Comparison of ENCODE assay signal across 17 cellular contexts in the genomic region with DNA sequence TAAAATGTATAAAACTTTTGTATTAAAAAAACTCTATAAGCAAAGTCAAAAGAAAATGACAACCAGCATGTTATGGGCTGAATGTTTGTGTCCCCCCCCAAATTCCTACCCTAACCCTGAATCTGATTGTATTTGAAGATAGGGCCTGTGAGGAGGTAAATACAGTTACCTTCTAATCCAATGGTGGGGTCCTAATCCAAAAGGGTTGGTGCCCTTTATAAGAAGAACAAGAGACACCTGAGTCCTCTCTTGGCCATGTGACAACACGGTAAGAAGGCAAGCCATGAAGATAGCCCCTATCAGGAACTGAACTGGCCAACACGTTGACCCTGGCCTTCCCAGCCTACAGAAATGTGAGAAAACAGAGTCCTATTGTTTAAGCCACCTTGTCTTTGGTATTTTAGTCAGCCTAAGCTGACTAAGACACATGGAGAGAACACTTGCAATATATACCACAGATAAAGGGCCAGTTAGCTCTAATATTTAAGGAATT. TPM values are rescaled to one million over a fixed set of nuclear protein-coding genes. Genes with fewer than 3 reads are reported as not detected.
DNase-seq lines count a peak whose midpoint lies in the region; TF ChIP-seq lines count a peak whose summit lies in the region.
"Had no signal": no experiment of that assay in that cellular context is flagged by ENCODE, and none has a peak within 500 bp of the region (broad histone marks: within the 10 kb centered on the region; RNA-seq: fewer than 3 reads in every experiment).

No MANE protein-coding gene starts in this region.

- H4K20me1 ChIP-seq in mammary epithelial cell (ENCODE audit: insufficient read depth, low read length): no peaks in the 10 kb centered on the region

- CTCF ChIA-PET in mammary epithelial cell (lab: Charles Lee; ENCODE audit: low non-redundant PET): interaction anchor here (0.9 kb wide), 1 partner anchor 146 kb away, joined by 3 read pairs; no protein-coding TSS in a partner anchor

- H3K9ac ChIP-seq in mammary epithelial cell (ENCODE audit: insufficient read depth, low read length): no peak overlapping the region
- no peak overlapping the region for H3K9ac ChIP-seq in colonic mucosa (ENCODE audit: low read depth in 2 of 2, low read length in 2 of 2)
- H3K9ac ChIP-seq: GM23248 had no signal

- H3K9me3 Mint-ChIP-seq in mesothelial cell of epicardium: no peaks in the 10 kb centered on the region
- H3K9me3 Mint-ChIP-seq: CD4-positive, alpha-beta T cell had no signal

- H3K27me3 ChIP-seq in mammary epithelial cell (ENCODE audit: insufficient read depth, low read length) (no peaks in the 10 kb centered on the region), breast epithelium (no peaks in the 10 kb centered on the region), adrenal gland (no peaks in the 10 kb centered on the region), colonic mucosa (no peaks in the 10 kb centered on the region)

- TF ChIP-seq CTCF in mammary epithelial cell (conservative IDR thresholded peaks at IDR 0.05 in 1 of 2, IDR thresholded peaks at IDR 0.05 in 1 of 2; ENCODE audit: extremely low read depth in 1 of 2, insufficient read depth in 1 of 2, low read depth in 1 of 2, low read length in 2 of 2) (no peak), breast epithelium (IDR thresholded peaks at IDR 0.05) (no peak), adrenal gland (IDR thresholded peaks at IDR 0.05) (no peak), colonic mucosa (IDR thresholded peaks at IDR 0.05) (no peak), mesothelial cell of epicardium (IDR thresholded peaks at IDR 0.05; ENCODE audit: unreplicated experiment) (no peak)

- no peaks in the 10 kb centered on the region for H3K4me1 ChIP-seq in mammary epithelial cell (ENCODE audit: insufficient read depth, low read length)
- no peaks in the 10 kb centered on the region for H3K4me1 ChIP-seq in breast epithelium
- peaks cover 16 to 50% of the 10 kb centered on the region in 2 donors for H3K4me1 ChIP-seq in adrenal gland (replicated peaks in 1 of 2)
- H3K4me1 ChIP-seq in colonic mucosa: no peaks in the 10 kb centered on the region
- H3K4me1 ChIP-seq: A549 had no signal

- H3K27ac ChIP-seq in mammary epithelial cell (ENCODE audit: insufficient read depth, low read depth, low read length): no peak overlapping the region
- H3K27ac ChIP-seq in breast epithelium: no peak overlapping the region
- H3K27ac ChIP-seq in adrenal gland: peak overlapping the region in 3 of 5 donors; percentile 30 to 51 (median 45)
- H3K27ac ChIP-seq in colonic mucosa: no peak overlapping the region
- H3K27ac ChIP-seq: 22Rv1, A549, C4-2B, GM23248 had no signal

- no peaks in the 10 kb centered on the region for H3K9me3 ChIP-seq in mammary epithelial cell (replicated peaks; ENCODE audit: insufficient read depth, low read length)
- no peaks in the 10 kb centered on the region for H3K9me3 ChIP-seq in breast epithelium
- H3K9me3 ChIP-seq in adrenal gland (replicated peaks in 1 of 3): no peaks in the 10 kb centered on the region
- no peaks in the 10 kb centered on the region for H3K9me3 ChIP-seq in colonic mucosa
- H3K9me3 ChIP-seq: A549 had no signal

- H3K36me3 ChIP-seq in mammary epithelial cell (ENCODE audit: insufficient read depth, low read length): no peaks in the 10 kb centered on the region
- no peaks in the 10 kb centered on the region for H3K36me3 ChIP-seq in breast epithelium
- no peaks in the 10 kb centered on the region for H3K36me3 ChIP-seq in adrenal gland (replicated peaks in 1 of 2)
- no peaks in the 10 kb centered on the region for H3K36me3 ChIP-seq in colonic mucosa

- in situ Hi-C loops in mammary epithelial cell (cut with MboI; ENCODE audit: low sequenced_read_pairs in 2 of 2): loop anchor here in 1 of 2 donors (10.0 kb wide), 2 partner anchors 217 to 577 kb away; partner anchors contain the start of gene TEX53

- no peaks in the 10 kb centered on the region for H3K27me3 Mint-ChIP-seq in mesothelial cell of epicardium (ENCODE audit: low read depth)
- H3K27me3 Mint-ChIP-seq: CD4-positive, alpha-beta T cell had no signal

- intact Hi-C loops in mammary epithelial cell (cut with micrococcal nuclease) (no loop called here), breast epithelium (cut with DNase I; ENCODE audit: low total_unique reads) (no loop called here), adrenal gland (cut with DNase I) (loop anchor here in 1 of 2 donors (10.0 kb wide), 1 partner anchor 217 kb away; the partner anchor contains the start of gene TEX53), colonic mucosa (cut with DNase I) (no loop called here)

- H3K4me3 Mint-ChIP-seq in mesothelial cell of epicardium: no peak overlapping the region
- H3K4me3 Mint-ChIP-seq: CD4-positive, alpha-beta T cell had no signal

- H3K4me3 ChIP-seq in mammary epithelial cell (replicated peaks in 1 of 3; ENCODE audit: insufficient read depth in 1 of 3, low read depth in 2 of 3, low read length in 3 of 3): no peak overlapping the region
- no peak overlapping the region for H3K4me3 ChIP-seq in breast epithelium
- H3K4me3 ChIP-seq in adrenal gland: no peak overlapping the region
- H3K4me3 ChIP-seq in colonic mucosa: no peak overlapping the region
- H3K4me3 ChIP-seq: A549, GM23248 had no signal

- no peak for TF ChIP-seq POLR2A in breast epithelium (IDR thresholded peaks at IDR 0.05)
- TF ChIP-seq POLR2A in adrenal gland (IDR thresholded peaks at IDR 0.05): no peak

- H3K27ac Mint-ChIP-seq in mesothelial cell of epicardium: no peak overlapping the region
- H3K27ac Mint-ChIP-seq: CD4-positive, alpha-beta T cell had no signal

- DNase-seq in mammary epithelial cell (peak; percentile 30), breast epithelium (ENCODE audit: low spot score in 2 of 2) (no peak), adrenal gland (peak in 2 of 7 donors; percentile 17 to 41), foreskin melanocyte (peak; percentile 17), colonic mucosa (no peak), NCI-H526 (lab: John Stamatoyannopoulos, UW) (no peak), mesothelial cell of epicardium (ENCODE audit: low spot score in 2 of 2, unreplicated experiment in 2 of 2) (no peak)
- DNase-seq: AML-193; CD4-positive, alpha-beta T cell; DMS153; DMS79; GDM1; GM23248; HCEC 1CT had no signal

- H2AFZ ChIP-seq in mammary epithelial cell (ENCODE audit: low read depth, low read length): no peak overlapping the region
- H2AFZ ChIP-seq: GM23248 had no signal

- H3K4me1 Mint-ChIP-seq in mesothelial cell of epicardium: no peaks in the 10 kb centered on the region

- dilution Hi-C loops in mammary epithelial cell (cut with HindIII; ENCODE audit: low sequenced_read_pairs): loop anchor here (5.0 kb wide), 1 partner anchor 90 kb away; no protein-coding TSS in a partner anchor

- no peaks in the 10 kb centered on the region for H3K36me3 Mint-ChIP-seq in mesothelial cell of epicardium

- no peaks in the 10 kb centered on the region for H3K79me2 ChIP-seq in mammary epithelial cell (ENCODE audit: insufficient read depth, low read length)

- H3K4me2 ChIP-seq in mammary epithelial cell (ENCODE audit: insufficient read depth, low read depth, low read length): no peak overlapping the region
- H3K4me2 ChIP-seq: A549 had no signal

- BruUV-seq in mammary epithelial cell (replicated peaks; lab: Mats Ljungman, UMichigan): no TSS peak

- WGBS in mammary epithelial cell (ENCODE audit: low coverage, missing lambda C conversion rate): 71% methylated on average over 2 of the region's 2 CpGs
- WGBS in adrenal gland, 4 donors: 23 to 42% (median 32%) methylated on average over 2 of the region's 2 CpGs

RNA-seq across cellular contexts. Expression of gene AKNA, which starts 49.7 kb away (rescaled TPM):
- 1 to 10 TPM; 4.5 to 8.1 TPM for total RNA-seq in mammary epithelial cell
- polyA plus RNA-seq in mammary epithelial cell: 2.8 TPM
- 6.4 TPM for polyA minus RNA-seq in mammary epithelial cell
- total RNA-seq in breast epithelium: 10 to 100 TPM; 20.1 to 52.0 (median 35.7) TPM
- 10 to 100 TPM in 6 of 8 donors, 1 to 10 TPM in 2; 7.5 to 20.0 (median 15.9) TPM for total RNA-seq in adrenal gland
- polyA plus RNA-seq in adrenal gland: 10 to 100 TPM in 2 of 3 donors, 1 to 10 TPM in 1; 4.8 to 37.3 (median 20.3) TPM
- 10 to 100 TPM; 26.9 to 44.9 TPM for total RNA-seq in colonic mucosa
- 19.6 to 24.0 TPM (median 23.1 TPM) in 3 replicates for total RNA-seq in mesothelial cell of epicardium

Comparison
In these comparisons a context has a peak if more than half of its experiments do, and no peak if none do; other contexts are left out.
1. DNase-seq: peak in mammary epithelial cell (single experiment) and foreskin melanocyte (single experiment); none in breast epithelium (0 of 2), colonic mucosa (single experiment), NCI-H526 (0 of 2) and mesothelial cell of epicardium (0 of 2).
2. H3K27ac ChIP-seq: peak in adrenal gland (3 of 5); none in mammary epithelial cell (single experiment), breast epithelium (0 of 2) and colonic mucosa (single experiment).